Comparison of ENCODE assay signal across 12 cellular contexts in the genomic region with DNA sequence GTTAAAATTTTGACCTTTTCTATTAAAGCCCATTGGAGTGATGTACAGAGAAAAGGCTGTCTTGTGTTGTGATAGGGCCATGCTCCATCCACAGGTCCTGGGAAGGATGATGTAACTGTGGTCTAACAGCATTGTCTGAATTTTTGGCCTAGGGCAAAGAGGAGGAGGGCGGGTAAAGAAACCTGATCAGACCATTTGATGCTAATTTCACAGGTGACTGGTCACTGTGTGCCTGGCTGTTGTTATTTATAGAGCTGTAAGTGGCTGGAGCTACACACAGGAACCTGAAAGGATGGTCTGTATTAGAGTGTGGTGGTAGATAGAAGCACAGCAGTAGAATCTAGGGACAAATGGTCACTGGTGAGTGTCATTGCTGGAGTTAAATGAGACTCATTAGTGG.
DNase-seq lines count a peak whose midpoint lies in the region; ATAC-seq and TF ChIP-seq lines count a peak whose summit lies in the region.
"Had no signal": no experiment of that assay in that cellular context is flagged by ENCODE, and none has a peak within 500 bp of the region (broad histone marks: within the 10 kb centered on the region; RNA-seq: fewer than 3 reads in every experiment).

No MANE protein-coding gene starts in this region.

- H3K9me3 ChIP-seq in SK-N-SH: no peaks in the 10 kb centered on the region
- H3K9me3 ChIP-seq: tibial artery had no signal

- ATAC-seq in GM18867 (IDR thresholded peaks at IDR 0.05; ENCODE audit: unreplicated experiment): no peak
- no peak for ATAC-seq in HG02759 (IDR thresholded peaks at IDR 0.05; ENCODE audit: unreplicated experiment)
- ATAC-seq: HepG2 had no signal

- no peaks in the 10 kb centered on the region for H3K9me2 ChIP-seq in SK-N-SH

- DNase-seq in H7 (peak; percentile 20), NCI-H2081 treated with DMSO at 0.1 percent for 48 hours (lab: John Stamatoyannopoulos, UW) (peak; percentile 94), SK-N-SH (no peak), mesendoderm (peak; percentile 98), coronary artery (ENCODE audit: low spot score) (no peak), mucosa of gallbladder (ENCODE audit: low spot score) (no peak)
- DNase-seq: activated T-cell treated with anti-CD3 and anti-CD28 coated beads, Interleukin-2, amount 50 U/mL, for 24 hours; tibial artery had no signal

- TF ChIP-seq EP300 in SK-N-SH (IDR thresholded peaks at IDR 0.05; ENCODE audit: borderline replicate concordance in 1 of 2, low read depth in 1 of 2, low read length in 1 of 2): peak in 1 of 2 experiments; percentile 67; a peak in 1 of 4 replicates

- peaks cover 8% of the 10 kb centered on the region for H4K20me1 ChIP-seq in SK-N-SH (ENCODE audit: insufficient read depth)

- H3K27ac ChIP-seq in SK-N-SH (ENCODE audit: low read depth in 2 of 2, low read length in 1 of 2) (peak overlapping the region in 1 of 2 experiments; percentile 29; a peak in 2 of 4 replicates), mesendoderm (ENCODE audit: low read depth, low read length) (peak overlapping the region; percentile 34), coronary artery (no peak overlapping the region)

- H3K4ac ChIP-seq in mesendoderm (ENCODE audit: low read depth, low read length): no peak overlapping the region

- H3K23ac ChIP-seq in mesendoderm (ENCODE audit: low read length): no peak overlapping the region

- H3K27me3 ChIP-seq in H7 (ENCODE audit: control insufficient read depth, insufficient read depth, low read length): no peaks in the 10 kb centered on the region
- no peaks in the 10 kb centered on the region for H3K27me3 ChIP-seq in SK-N-SH (ENCODE audit: insufficient read depth)
- H3K27me3 ChIP-seq in mesendoderm (ENCODE audit: insufficient read depth, low read length, poor library complexity): no peaks in the 10 kb centered on the region
- H3K27me3 ChIP-seq: tibial artery had no signal

- TF ChIP-seq CTCF in SK-N-SH (IDR thresholded peaks at IDR 0.05) (no peak), coronary artery (IDR thresholded peaks at IDR 0.05) (no peak)

- CTCF ChIA-PET in SK-N-SH (lab: Yijun Ruan, JAX): interaction anchor here (0.9 to 1.2 kb wide), 2 partner anchors 19 to 151 kb away, joined by 3 read pairs; no protein-coding TSS in a partner anchor

- no peak overlapping the region for H2AFZ ChIP-seq in SK-N-SH (ENCODE audit: low read depth)

- H2AK5ac ChIP-seq in mesendoderm (ENCODE audit: low read length): no peak overlapping the region

- H2BK5ac ChIP-seq in mesendoderm (ENCODE audit: low read length): no peak overlapping the region

- WGBS in SK-N-SH (ENCODE audit: low lambda C conversion rate): 60% methylated on average over 1 of the region's 1 CpG
- no CpG with 5 or more reads among the region's 1 CpG for WGBS in mesendoderm (ENCODE audit: extremely low coverage, insufficient coverage, low lambda C conversion rate)

- H2BK120ac ChIP-seq in mesendoderm (ENCODE audit: low read depth, low read length): no peak overlapping the region

- POLR2A ChIA-PET in SK-N-SH (lab: Yijun Ruan, JAX): no interaction called here

- no peaks in the 10 kb centered on the region for H3K36me3 ChIP-seq in H7 (replicated peaks; ENCODE audit: control insufficient read depth, insufficient read depth, low read length)
- H3K36me3 ChIP-seq in SK-N-SH (replicated peaks in 1 of 2; ENCODE audit: control insufficient read depth in 1 of 2, insufficient read depth in 2 of 2, low read length in 1 of 2): no peaks in the 10 kb centered on the region
- no peaks in the 10 kb centered on the region for H3K36me3 ChIP-seq in mesendoderm (ENCODE audit: control insufficient read depth, insufficient read depth, low read length)
- H3K36me3 ChIP-seq: tibial artery had no signal

- peaks cover 22 to 27% of the 10 kb centered on the region in 2 experiments; a peak in 3 of 4 replicates for H3K4me1 ChIP-seq in SK-N-SH (ENCODE audit: control insufficient read depth in 1 of 2, insufficient read depth in 2 of 2, low read depth in 1 of 2, low read length in 1 of 2)
- H3K4me1 ChIP-seq in mesendoderm (ENCODE audit: control insufficient read depth, low read depth, low read length): peaks cover 6% of the 10 kb centered on the region

- no peak overlapping the region for H4K5ac ChIP-seq in mesendoderm (ENCODE audit: low read length)

- no peaks in the 10 kb centered on the region for H3F3A ChIP-seq in SK-N-SH (replicated peaks; ENCODE audit: insufficient read depth)

- H2BK15ac ChIP-seq in mesendoderm (replicated peaks; ENCODE audit: low read depth): no peak overlapping the region

- TF ChIP-seq RAD21 in SK-N-SH (IDR thresholded peaks at IDR 0.05; ENCODE audit: low read length): no peak

- H3K9ac ChIP-seq in SK-N-SH (no peak overlapping the region), mesendoderm (ENCODE audit: low read length) (no peak overlapping the region)

- H4K8ac ChIP-seq in mesendoderm (ENCODE audit: low read depth, low read length): no peak overlapping the region

- H3K4me3 ChIP-seq in H7 (ENCODE audit: insufficient read depth, low read depth, low read length) (no peak overlapping the region), SK-N-SH (ENCODE audit: low read depth in 2 of 2, low read length in 1 of 2) (no peak overlapping the region), mesendoderm (ENCODE audit: low read length) (no peak overlapping the region), coronary artery (no peak overlapping the region)
- H3K4me3 ChIP-seq: lung, tibial artery had no signal

- H3K56ac ChIP-seq in mesendoderm (ENCODE audit: low read length): no peak overlapping the region

- H3K79me2 ChIP-seq in SK-N-SH (ENCODE audit: insufficient read depth) (no peaks in the 10 kb centered on the region; the same call in 1 of the 2 replicates), mesendoderm (ENCODE audit: control insufficient read depth, insufficient read depth, low read length) (no peaks in the 10 kb centered on the region)

- H3K79me1 ChIP-seq in mesendoderm (ENCODE audit: low read length): no peaks in the 10 kb centered on the region

- H3K4me2 ChIP-seq in SK-N-SH: no peak overlapping the region
- H3K4me2 ChIP-seq in mesendoderm (ENCODE audit: low read length): no peak overlapping the region

- no peak overlapping the region for H3K18ac ChIP-seq in mesendoderm (ENCODE audit: low read length)

TF ChIP-seq in SK-N-SH, 30 proteins besides CTCF, POLR2A, EP300 and RAD21 (continues in another document):
- TF ChIP-seq RXRA (IDR thresholded peaks at IDR 0.05; ENCODE audit: borderline replicate concordance, low read depth): peak; percentile 63; the same call in 1 of the 2 replicates
- TF ChIP-seq JUND (IDR thresholded peaks at IDR 0.05): no peak
- TF ChIP-seq POLR2AphosphoS5 (IDR thresholded peaks at IDR 0.05; ENCODE audit: low read depth, low read length): no peak
- TF ChIP-seq, protein P1, sequence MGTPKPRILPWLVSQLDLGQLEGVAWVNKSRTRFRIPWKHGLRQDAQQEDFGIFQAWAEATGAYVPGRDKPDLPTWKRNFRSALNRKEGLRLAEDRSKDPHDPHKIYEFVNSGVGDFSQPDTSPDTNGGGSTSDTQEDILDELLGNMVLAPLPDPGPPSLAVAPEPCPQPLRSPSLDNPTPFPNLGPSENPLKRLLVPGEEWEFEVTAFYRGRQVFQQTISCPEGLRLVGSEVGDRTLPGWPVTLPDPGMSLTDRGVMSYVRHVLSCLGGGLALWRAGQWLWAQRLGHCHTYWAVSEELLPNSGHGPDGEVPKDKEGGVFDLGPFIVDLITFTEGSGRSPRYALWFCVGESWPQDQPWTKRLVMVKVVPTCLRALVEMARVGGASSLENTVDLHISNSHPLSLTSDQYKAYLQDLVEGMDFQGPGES (IDR thresholded peaks at IDR 0.05; ENCODE audit: low read depth, low read length): no peak
- TF ChIP-seq, protein P2, sequence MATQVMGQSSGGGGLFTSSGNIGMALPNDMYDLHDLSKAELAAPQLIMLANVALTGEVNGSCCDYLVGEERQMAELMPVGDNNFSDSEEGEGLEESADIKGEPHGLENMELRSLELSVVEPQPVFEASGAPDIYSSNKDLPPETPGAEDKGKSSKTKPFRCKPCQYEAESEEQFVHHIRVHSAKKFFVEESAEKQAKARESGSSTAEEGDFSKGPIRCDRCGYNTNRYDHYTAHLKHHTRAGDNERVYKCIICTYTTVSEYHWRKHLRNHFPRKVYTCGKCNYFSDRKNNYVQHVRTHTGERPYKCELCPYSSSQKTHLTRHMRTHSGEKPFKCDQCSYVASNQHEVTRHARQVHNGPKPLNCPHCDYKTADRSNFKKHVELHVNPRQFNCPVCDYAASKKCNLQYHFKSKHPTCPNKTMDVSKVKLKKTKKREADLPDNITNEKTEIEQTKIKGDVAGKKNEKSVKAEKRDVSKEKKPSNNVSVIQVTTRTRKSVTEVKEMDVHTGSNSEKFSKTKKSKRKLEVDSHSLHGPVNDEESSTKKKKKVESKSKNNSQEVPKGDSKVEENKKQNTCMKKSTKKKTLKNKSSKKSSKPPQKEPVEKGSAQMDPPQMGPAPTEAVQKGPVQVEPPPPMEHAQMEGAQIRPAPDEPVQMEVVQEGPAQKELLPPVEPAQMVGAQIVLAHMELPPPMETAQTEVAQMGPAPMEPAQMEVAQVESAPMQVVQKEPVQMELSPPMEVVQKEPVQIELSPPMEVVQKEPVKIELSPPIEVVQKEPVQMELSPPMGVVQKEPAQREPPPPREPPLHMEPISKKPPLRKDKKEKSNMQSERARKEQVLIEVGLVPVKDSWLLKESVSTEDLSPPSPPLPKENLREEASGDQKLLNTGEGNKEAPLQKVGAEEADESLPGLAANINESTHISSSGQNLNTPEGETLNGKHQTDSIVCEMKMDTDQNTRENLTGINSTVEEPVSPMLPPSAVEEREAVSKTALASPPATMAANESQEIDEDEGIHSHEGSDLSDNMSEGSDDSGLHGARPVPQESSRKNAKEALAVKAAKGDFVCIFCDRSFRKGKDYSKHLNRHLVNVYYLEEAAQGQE (IDR thresholded peaks at IDR 0.05; ENCODE audit: low read depth, low read length): no peak
- TF ChIP-seq, protein P3, sequence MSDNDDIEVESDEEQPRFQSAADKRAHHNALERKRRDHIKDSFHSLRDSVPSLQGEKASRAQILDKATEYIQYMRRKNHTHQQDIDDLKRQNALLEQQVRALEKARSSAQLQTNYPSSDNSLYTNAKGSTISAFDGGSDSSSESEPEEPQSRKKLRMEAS (IDR thresholded peaks at IDR 0.05; ENCODE audit: low read depth): 0 out of 2 replicates have a peak, but pooled peaks have one; percentile 24
- peak; percentile 43 for TF ChIP-seq TCF12 (IDR thresholded peaks at IDR 0.05)
- TF ChIP-seq ELF1 (IDR thresholded peaks at IDR 0.05): no peak
- TF ChIP-seq, protein P4, sequence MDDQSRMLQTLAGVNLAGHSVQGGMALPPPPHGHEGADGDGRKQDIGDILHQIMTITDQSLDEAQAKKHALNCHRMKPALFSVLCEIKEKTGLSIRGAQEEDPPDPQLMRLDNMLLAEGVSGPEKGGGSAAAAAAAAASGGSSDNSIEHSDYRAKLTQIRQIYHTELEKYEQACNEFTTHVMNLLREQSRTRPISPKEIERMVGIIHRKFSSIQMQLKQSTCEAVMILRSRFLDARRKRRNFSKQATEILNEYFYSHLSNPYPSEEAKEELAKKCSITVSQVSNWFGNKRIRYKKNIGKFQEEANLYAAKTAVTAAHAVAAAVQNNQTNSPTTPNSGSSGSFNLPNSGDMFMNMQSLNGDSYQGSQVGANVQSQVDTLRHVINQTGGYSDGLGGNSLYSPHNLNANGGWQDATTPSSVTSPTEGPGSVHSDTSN (IDR thresholded peaks at IDR 0.05): no peak

Comparison
In these comparisons a context has a peak if more than half of its experiments do, and no peak if none do; other contexts are left out.
1. DNase-seq: peak in H7 (single experiment), NCI-H2081 treated with DMSO at 0.1 percent for 48 hours (single experiment) and mesendoderm (single experiment); none in SK-N-SH (single experiment), coronary artery (single experiment) and mucosa of gallbladder (single experiment).